In genomic region chr5:149731332-149731616, GRCh38 we compare ENCODE assay signal across 8 cellular contexts. TPM values are rescaled to one million over a fixed set of nuclear protein-coding genes. Genes with fewer than 3 reads are reported as not detected.
DNase-seq lines count a peak whose midpoint lies in the region; ATAC-seq and TF ChIP-seq lines count a peak whose summit lies in the region.

No MANE protein-coding gene starts in this region.

- H3K27me3 Mint-ChIP-seq in natural killer cell (ENCODE audit: low read depth in 2 of 2): peaks cover 0 to 3% of the 10 kb centered on the region in 2 donors

- H3K27ac ChIP-seq in DND-41 (ENCODE audit: low read length) (peak overlapping the region; percentile 75), KMS-11 (peak overlapping the region; percentile 70), colonic mucosa (peak overlapping the region; percentile 92)

- no peak for ATAC-seq in DND-41 (ENCODE audit: insufficient read depth, low read depth)
- no peak for ATAC-seq in natural killer cell
- no peak for ATAC-seq in HG03442 (IDR thresholded peaks at IDR 0.05; ENCODE audit: unreplicated experiment)

- H3K36me3 ChIP-seq in DND-41 (ENCODE audit: insufficient read depth, low read length) (no peaks in the 10 kb centered on the region), KMS-11 (ENCODE audit: insufficient read depth) (no peaks in the 10 kb centered on the region), colonic mucosa (no peaks in the 10 kb centered on the region)

- H3K4me2 ChIP-seq in DND-41 (ENCODE audit: insufficient read depth, low read length) (peak overlapping the region; percentile 90), KMS-11 (peak overlapping the region; percentile 45; the same call in 1 of the 2 replicates)

- H3K27me3 ChIP-seq in DND-41 (ENCODE audit: insufficient read depth, low read length, poor library complexity) (peaks cover 3% of the 10 kb centered on the region), KMS-11 (ENCODE audit: insufficient read depth, low read depth) (no peaks in the 10 kb centered on the region), colonic mucosa (no peaks in the 10 kb centered on the region)

- H3K9ac ChIP-seq in DND-41 (ENCODE audit: low read depth, low read length): peak overlapping the region; percentile 86
- H3K9ac ChIP-seq in KMS-11: peak overlapping the region; percentile 90
- H3K9ac ChIP-seq in colonic mucosa (ENCODE audit: low read depth in 2 of 2, low read length in 2 of 2): peak overlapping the region; percentile 89 to 95

- intact Hi-C loops in colonic mucosa (cut with DNase I) (no loop called here), natural killer cell (cut with micrococcal nuclease) (no loop called here)

- peak overlapping the region; percentile 67 to 78; a peak in 3 of 4 replicates for H3K4me3 ChIP-seq in DND-41 (ENCODE audit: low read depth in 1 of 2, low read length in 2 of 2)
- H3K4me3 ChIP-seq in KMS-11 (IDR thresholded peaks at IDR 0.05; ENCODE audit: insufficient read depth, low read depth, low read length): no peak overlapping the region
- peak overlapping the region; percentile 75 for H3K4me3 ChIP-seq in colonic mucosa

- peaks cover 0 to 8% of the 10 kb centered on the region in 2 donors for H3K4me1 Mint-ChIP-seq in natural killer cell

- H3K4me3 Mint-ChIP-seq in natural killer cell: peak overlapping the region; percentile 91

- peaks cover 17% of the 10 kb centered on the region for H3K4me1 ChIP-seq in DND-41 (ENCODE audit: insufficient read depth, low read length)
- H3K4me1 ChIP-seq in KMS-11 (ENCODE audit: low read depth, poor library complexity, severe bottlenecking): peaks cover 4% of the 10 kb centered on the region
- H3K4me1 ChIP-seq in colonic mucosa: peaks cover 7% of the 10 kb centered on the region

- H3K9me3 ChIP-seq in DND-41 (ENCODE audit: insufficient read depth, low read length, severe bottlenecking): no peaks in the 10 kb centered on the region
- no peaks in the 10 kb centered on the region for H3K9me3 ChIP-seq in colonic mucosa

- H3K9me3 Mint-ChIP-seq in natural killer cell: no peaks in the 10 kb centered on the region

- DNase-seq in DND-41 (no peak), colonic mucosa (no peak), natural killer cell (no peak), cerebellar nuclear complex (lab: John Stamatoyannopoulos, UW) (no peak), foreskin melanocyte (no peak), GM03348 (ENCODE audit: low spot score) (no peak)

- H3K79me2 ChIP-seq in DND-41 (ENCODE audit: insufficient read depth, low read length) (peaks cover 34% of the 10 kb centered on the region), KMS-11 (ENCODE audit: insufficient read depth, low read depth) (peaks cover 25% of the 10 kb centered on the region; the same call in 1 of the 2 replicates)

- peaks cover 35% of the 10 kb centered on the region for H4K20me1 ChIP-seq in DND-41 (ENCODE audit: insufficient read depth, low read length)
- peaks cover 6% of the 10 kb centered on the region for H4K20me1 ChIP-seq in KMS-11 (ENCODE audit: insufficient read depth)

- H3K27ac Mint-ChIP-seq in natural killer cell: peak overlapping the region in 1 of 2 donors; percentile 56

- H3K36me3 Mint-ChIP-seq in natural killer cell: no peaks in the 10 kb centered on the region

- H2AFZ ChIP-seq in DND-41 (ENCODE audit: low read depth, low read length): peak overlapping the region; percentile 92
- peak overlapping the region; percentile 79; the same call in 1 of the 2 replicates for H2AFZ ChIP-seq in KMS-11 (ENCODE audit: low read depth)

- TF ChIP-seq CTCF in DND-41 (IDR thresholded peaks at IDR 0.05; ENCODE audit: borderline replicate concordance, extremely low read depth, low read length, poor library complexity, severe bottlenecking) (no peak), KMS-11 (conservative IDR thresholded peaks at IDR 0.05; ENCODE audit: low read depth, low read length) (no peak), colonic mucosa (IDR thresholded peaks at IDR 0.05) (no peak), natural killer cell (IDR thresholded peaks at IDR 0.05) (no peak)

RNA-seq across cellular contexts. Expression of gene PPARGC1B, which starts 1.2 kb away (rescaled TPM):
- total RNA-seq in colonic mucosa (10 to 100 TPM; 13.9 to 41.8 TPM), natural killer cell (1 to 10 TPM; 1.7 to 2.6 (median 2.5) TPM)

Comparison
In these comparisons a context has a peak if more than half of its experiments do, and no peak if none do; other contexts are left out.
1. RNA of gene PPARGC1B, which starts 1.2 kb away (total RNA-seq): 13.9 to 41.8 TPM in colonic mucosa; 1.7 to 2.6 TPM in natural killer cell; every median in the first group is over 4 times any median in the second.
2. Peak in every context shown above with its lines, with median percentiles within 50 percentile points of each other: H3K27ac ChIP-seq and H3K9ac ChIP-seq.